Comparison of ENCODE assay signal across 8 cellular contexts in genomic region chr15:84631706-84632272, GRCh38. TPM values are rescaled to one million over a fixed set of nuclear protein-coding genes. Genes with fewer than 3 reads are reported as not detected.
DNase-seq lines count a peak whose midpoint lies in the region; ATAC-seq and TF ChIP-seq lines count a peak whose summit lies in the region.

No MANE protein-coding gene starts in this region.

- peaks cover 4% of the 10 kb centered on the region for H3K36me3 Mint-ChIP-seq in IgD-negative memory B cell

- peak overlapping the region; percentile 85 to 97 (median 89) for H3K27ac Mint-ChIP-seq in IgD-negative memory B cell

- H3K4me3 Mint-ChIP-seq in IgD-negative memory B cell: peak overlapping the region; percentile 89 to 97 (median 92)

- peaks cover 23 to 36% (median 31%) of the 10 kb centered on the region in 3 donors for H3K4me1 Mint-ChIP-seq in IgD-negative memory B cell

- TF ChIP-seq CTCF in body of pancreas (IDR thresholded peaks at IDR 0.05): no peak

- H3K9me3 ChIP-seq in body of pancreas (no peaks in the 10 kb centered on the region), mononuclear cell (ENCODE audit: low read depth, low read length) (no peaks in the 10 kb centered on the region)

- intact Hi-C loops in body of pancreas (cut with DNase I): no loop called here

- peak; percentile 12 for DNase-seq in AG08396 (ENCODE audit: low spot score)
- DNase-seq in body of pancreas: no peak
- no peak for DNase-seq in cerebellar cortex (ENCODE audit: low spot score)
- DNase-seq in GF-D8 (lab: John Stamatoyannopoulos, UW): no peak
- DNase-seq in NCI-H1436 treated with DMSO at 0.1 percent for 48 hours (lab: John Stamatoyannopoulos, UW): no peak
- no peak for DNase-seq in COR-L47 (lab: John Stamatoyannopoulos, UW)

- H3K27me3 ChIP-seq in body of pancreas: no peaks in the 10 kb centered on the region
- H3K27me3 ChIP-seq in mononuclear cell (ENCODE audit: insufficient read depth, low read length): no peaks in the 10 kb centered on the region

- H3K36me3 ChIP-seq in body of pancreas (replicated peaks in 1 of 2; ENCODE audit: insufficient read depth in 1 of 2, low read depth in 2 of 2): no peaks in the 10 kb centered on the region

- 36 to 38% methylated on average over 7 of the region's 7 CpGs for WGBS in body of pancreas, 2 donors

- H3K27ac ChIP-seq in body of pancreas: peak overlapping the region; percentile 68 to 95 (median 74)

- ATAC-seq in body of pancreas: no peak

- H3K4me1 ChIP-seq in body of pancreas (peaks cover 47% of the 10 kb centered on the region), mononuclear cell (ENCODE audit: insufficient read depth, low read length) (peaks cover 44% of the 10 kb centered on the region)

- H3K27me3 Mint-ChIP-seq in IgD-negative memory B cell: no peaks in the 10 kb centered on the region

- H3K4me3 ChIP-seq in body of pancreas: peak overlapping the region in 1 of 2 donors; percentile 66
- H3K4me3 ChIP-seq in mononuclear cell (ENCODE audit: low read length): peak overlapping the region; percentile 64

- TF ChIP-seq POLR2A in body of pancreas (IDR thresholded peaks at IDR 0.05): no peak

- H3K9me3 Mint-ChIP-seq in IgD-negative memory B cell: no peaks in the 10 kb centered on the region

RNA-seq across cellular contexts. Expression of gene WDR73, which starts 22.3 kb away (rescaled TPM):
- 16.4 TPM for polyA plus RNA-seq in IgD-negative memory B cell
- total RNA-seq in body of pancreas (10 to 100 TPM; 21.1 to 25.4 TPM), mononuclear cell (17.8 TPM)

RNA-seq across cellular contexts. Expression of gene NMB, which starts 26.2 kb away (rescaled TPM):
- polyA plus RNA-seq in IgD-negative memory B cell: 5.1 TPM
- total RNA-seq in body of pancreas: 1 to 10 TPM; 6.3 to 8.8 TPM
- total RNA-seq in mononuclear cell: 1.5 TPM

RNA-seq across cellular contexts. Expression of gene ZSCAN2, which starts 31.0 kb away (rescaled TPM):
- polyA plus RNA-seq in IgD-negative memory B cell: 13.1 TPM
- total RNA-seq in body of pancreas (10 to 100 TPM; 13.5 TPM), mononuclear cell (5.7 TPM)
